ENCODE assay signal across 10 cellular contexts in the genomic region with DNA sequence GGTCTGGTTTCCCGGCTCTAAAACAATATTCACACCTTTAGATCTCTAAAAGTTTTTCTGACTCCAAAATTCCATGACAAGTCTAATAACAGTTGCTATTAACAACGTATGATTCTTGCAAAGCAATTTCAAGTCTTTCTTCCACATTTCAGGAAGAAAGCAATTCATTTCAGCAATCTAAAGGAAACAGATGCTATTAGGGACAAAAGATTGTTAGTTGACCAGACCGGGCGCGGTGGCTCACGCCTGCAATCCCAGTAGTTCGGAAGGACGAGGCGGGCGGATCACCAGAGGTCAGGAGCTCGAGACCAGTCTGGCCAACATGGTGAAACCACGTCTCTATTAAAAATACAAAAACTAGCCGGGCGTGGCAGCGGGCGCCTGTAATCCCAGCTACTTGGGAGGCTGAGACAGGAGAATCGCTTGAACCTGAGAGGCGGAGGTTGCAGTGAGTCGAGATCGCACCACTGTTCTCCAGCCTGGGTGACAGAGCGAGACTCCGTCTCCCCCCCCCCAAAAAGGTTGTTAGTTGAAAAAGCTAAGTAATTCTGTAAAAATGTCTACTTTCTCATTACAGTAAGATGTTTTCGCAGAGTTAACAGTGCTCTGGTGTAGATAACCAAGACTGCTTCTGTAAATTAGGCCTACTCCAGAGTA. TPM values are rescaled to one million over a fixed set of nuclear protein-coding genes. Genes with fewer than 3 reads are reported as not detected.
DNase-seq lines count a peak whose midpoint lies in the region; ATAC-seq lines count a peak whose summit lies in the region.
"Had no signal": no experiment of that assay in that cellular context is flagged by ENCODE, and none has a peak within 500 bp of the region (broad histone marks: within the 10 kb centered on the region; RNA-seq: fewer than 3 reads in every experiment).

No MANE protein-coding gene starts in this region.

- no peaks in the 10 kb centered on the region for H3K36me3 Mint-ChIP-seq in activated T-cell treated with anti-CD3 and anti-CD28 coated beads, Interleukin-2, amount 50 U/mL, for 4 hours (ENCODE audit: insufficient read depth)
- peaks cover 13% of the 10 kb centered on the region for H3K36me3 Mint-ChIP-seq in central memory CD8-positive, alpha-beta T cell (ENCODE audit: insufficient read depth)

- peaks cover 54% of the 10 kb centered on the region for H3K4me1 Mint-ChIP-seq in activated T-cell treated with anti-CD3 and anti-CD28 coated beads, Interleukin-2, amount 50 U/mL, for 4 hours (ENCODE audit: low read depth)
- H3K4me1 Mint-ChIP-seq in central memory CD8-positive, alpha-beta T cell, result peaks cover 51% of the 10 kb centered on the region

- H3K27ac Mint-ChIP-seq in central memory CD8-positive, alpha-beta T cell (ENCODE audit: low read depth), result peak overlapping the region; percentile 94

- no peaks in the 10 kb centered on the region for H3K27me3 Mint-ChIP-seq in activated T-cell treated with anti-CD3 and anti-CD28 coated beads, Interleukin-2, amount 50 U/mL, for 4 hours (ENCODE audit: low read depth)
- H3K27me3 Mint-ChIP-seq in central memory CD8-positive, alpha-beta T cell, result no peaks in the 10 kb centered on the region

- no peak for DNase-seq in activated T-cell treated with anti-CD3 and anti-CD28 coated beads, Interleukin-2, amount 50 U/mL, for 4 hours
- no peak for DNase-seq in activated T-cell treated with anti-CD3 and anti-CD28 coated beads, Interleukin-2, amount 50 U/mL, for 1 hour
- DNase-seq in central memory CD8-positive, alpha-beta T cell (ENCODE audit: low spot score in 2 of 2), result no peak
- DNase-seq in medulla oblongata (ENCODE audit: extremely low spot score), result peak; percentile 19
- no peak for DNase-seq in NCI-H345 (lab: John Stamatoyannopoulos, UW)
- no peak for DNase-seq in caudate nucleus (lab: John Stamatoyannopoulos, UW)
- no peak for DNase-seq in Ammon's horn (ENCODE audit: low spot score)

- H3K4me1 ChIP-seq in urinary bladder (ENCODE audit: insufficient read depth), result no peaks in the 10 kb centered on the region

- H3K4me3 Mint-ChIP-seq in activated T-cell treated with anti-CD3 and anti-CD28 coated beads, Interleukin-2, amount 50 U/mL, for 4 hours, result peak overlapping the region; percentile 93
- H3K4me3 Mint-ChIP-seq in central memory CD8-positive, alpha-beta T cell, result peak overlapping the region; percentile 92

- peak overlapping the region; percentile 95 for H3K4me3 ChIP-seq in urinary bladder (ENCODE audit: low read depth, low read length)

- H3K27ac ChIP-seq in urinary bladder (ENCODE audit: low read depth) (peak overlapping the region; percentile 98), caudate nucleus (ENCODE audit: low read depth, low read length) (no peak overlapping the region)

- ATAC-seq in activated T-cell treated with anti-CD3 and anti-CD28 coated beads, Interleukin-2, amount 50 U/mL, for 4 hours, result no peak
- ATAC-seq in central memory CD8-positive, alpha-beta T cell (replicated peaks; ENCODE audit: extremely low read depth, poor library complexity, severe bottlenecking), result no peak

- H3K9me3 Mint-ChIP-seq in activated T-cell treated with anti-CD3 and anti-CD28 coated beads, Interleukin-2, amount 50 U/mL, for 4 hours, result no peaks in the 10 kb centered on the region
- H3K9me3 Mint-ChIP-seq in central memory CD8-positive, alpha-beta T cell, result no peaks in the 10 kb centered on the region

- 55% methylated on average over 23 of the region's 23 CpGs for WGBS in urinary bladder

- no peaks in the 10 kb centered on the region for H3K36me3 ChIP-seq in urinary bladder (ENCODE audit: insufficient read depth)

RNA-seq across cellular contexts. Expression of gene BTBD7, which starts 1.3 kb away (rescaled TPM):
- total RNA-seq in activated T-cell treated with anti-CD3 and anti-CD28 coated beads, Interleukin-2, amount 50 U/mL, for 4 hours, result 10 to 100 TPM; 14.9 to 20.3 (median 17.8) TPM
- total RNA-seq in urinary bladder, result 56.5 TPM
- 14.3 TPM for polyA plus RNA-seq in urinary bladder

RNA-seq across cellular contexts. Expression of gene COX8C, which starts 15.5 kb away (rescaled TPM):
- not detected for total RNA-seq in activated T-cell treated with anti-CD3 and anti-CD28 coated beads, Interleukin-2, amount 50 U/mL, for 4 hours
- not detected for total RNA-seq in urinary bladder
- polyA plus RNA-seq in urinary bladder, result 0.23 TPM
- total RNA-seq: activated CD8-positive, alpha-beta memory T cell treated with anti-CD3 and anti-CD28 coated beads for 36 hours; Daoy had no signal
